In genomic region chr9:128257907-128258306, GRCh38 we compare ENCODE assay signal across 25 cellular contexts.
"Had no signal": no experiment of that assay in that cellular context is flagged by ENCODE, and none has a peak within 500 bp of the region (broad histone marks: within the 10 kb centered on the region; RNA-seq: fewer than 3 reads in every experiment).

No MANE protein-coding gene starts in this region.

- H3K27me3 Mint-ChIP-seq: activated CD4-positive, alpha-beta T cell treated with anti-CD3 and anti-CD28 coated beads for 36 hours; activated naive CD8-positive, alpha-beta T cell treated with anti-CD3 and anti-CD28 coated beads, Interleukin-2, amount 10 ng/mL, durations not matched to agents 7 days and 5 days; effector memory CD8-positive, alpha-beta T cell; stimulated activated naive CD8-positive, alpha-beta T cell treated with anti-CD3 and anti-CD28 coated beads, Interleukin-15, amount 100 ng/mL, for 72 hours had no signal

- H3K9me3 ChIP-seq: breast epithelium, psoas muscle, sigmoid colon, tibial artery had no signal

- H3K4me3 Mint-ChIP-seq: activated B cell treated with CpG ODN at 0.5 μM for 24 hours; activated CD4-positive, alpha-beta T cell treated with anti-CD3 and anti-CD28 coated beads for 36 hours; activated naive CD4-positive, alpha-beta T cell treated with anti-CD3 and anti-CD28 coated beads, Interleukin-2, amount 10 ng/mL, durations not matched to agents 7 days and 5 days; activated naive CD8-positive, alpha-beta T cell treated with anti-CD3 and anti-CD28 coated beads, Interleukin-2, amount 10 ng/mL, durations not matched to agents 7 days and 5 days; activated T-helper 1 cell treated with anti-CD3 and anti-CD28 coated beads, Interleukin-12 subunit alpha, Interleukin-12 subunit beta, Interleukin-2, Interleukin-4 antibody, amounts not matched to agents 30 ng/mL and 10 ng/mL and 1 ng/mL, durations not matched to agents 14 hours and 24 hours and 36 hours; effector memory CD8-positive, alpha-beta T cell; stimulated activated memory B cell treated with anti-CD40 and anti-IgM and Interleukin-4, amounts not matched to agents 10 μg/mL and 1 μg/mL and 100 μg/mL, for 72 hours; stimulated activated naive CD8-positive, alpha-beta T cell treated with anti-CD3 and anti-CD28 coated beads, Interleukin-15, amount 100 ng/mL, for 72 hours had no signal

- H3K4me1 Mint-ChIP-seq: activated CD4-positive, alpha-beta T cell treated with anti-CD3 and anti-CD28 coated beads for 36 hours; activated naive CD4-positive, alpha-beta T cell treated with anti-CD3 and anti-CD28 coated beads, Interleukin-2, amount 10 ng/mL, durations not matched to agents 7 days and 5 days; activated naive CD8-positive, alpha-beta T cell treated with anti-CD3 and anti-CD28 coated beads, Interleukin-2, amount 10 ng/mL, durations not matched to agents 7 days and 5 days; stimulated activated naive CD8-positive, alpha-beta T cell treated with anti-CD3 and anti-CD28 coated beads, Interleukin-15, amount 100 ng/mL, for 72 hours had no signal

- ATAC-seq: activated CD4-positive, alpha-beta T cell treated with anti-CD3 and anti-CD28 coated beads for 36 hours; effector memory CD8-positive, alpha-beta T cell; left colon; psoas muscle; stimulated activated memory B cell treated with anti-CD40 and anti-IgM and Interleukin-4, amounts not matched to agents 10 μg/mL and 1 μg/mL and 100 μg/mL, for 72 hours; stimulated activated naive CD8-positive, alpha-beta T cell treated with anti-CD3 and anti-CD28 coated beads, Interleukin-15, amount 100 ng/mL, for 72 hours had no signal

- H3K27ac Mint-ChIP-seq: activated B cell treated with CpG ODN at 0.5 μM for 24 hours; activated CD4-positive, alpha-beta T cell treated with anti-CD3 and anti-CD28 coated beads for 36 hours; activated naive CD4-positive, alpha-beta T cell treated with anti-CD3 and anti-CD28 coated beads, Interleukin-2, amount 10 ng/mL, durations not matched to agents 7 days and 5 days; activated naive CD8-positive, alpha-beta T cell treated with anti-CD3 and anti-CD28 coated beads, Interleukin-2, amount 10 ng/mL, durations not matched to agents 7 days and 5 days; activated T-helper 1 cell treated with anti-CD3 and anti-CD28 coated beads, Interleukin-12 subunit alpha, Interleukin-12 subunit beta, Interleukin-2, Interleukin-4 antibody, amounts not matched to agents 30 ng/mL and 10 ng/mL and 1 ng/mL, durations not matched to agents 14 hours and 24 hours and 36 hours; stimulated activated memory B cell treated with anti-CD40 and anti-IgM and Interleukin-4, amounts not matched to agents 10 μg/mL and 1 μg/mL and 100 μg/mL, for 72 hours; stimulated activated naive CD8-positive, alpha-beta T cell treated with anti-CD3 and anti-CD28 coated beads, Interleukin-15, amount 100 ng/mL, for 72 hours had no signal

- H3K4me1 ChIP-seq: breast epithelium, parathyroid adenoma, psoas muscle, tibial artery had no signal

- H3K4me3 ChIP-seq: breast epithelium, coronary artery, psoas muscle, sigmoid colon, tibial artery had no signal

- H3K27me3 ChIP-seq: breast epithelium had no signal

- H3K27ac ChIP-seq: breast epithelium, coronary artery, parathyroid adenoma, psoas muscle, sigmoid colon, tibial artery had no signal

- DNase-seq: activated B cell treated with CpG ODN at 0.5 μM for 24 hours; activated CD4-positive, alpha-beta T cell treated with anti-CD3 and anti-CD28 coated beads for 36 hours; activated CD4-positive, alpha-beta T cell treated with anti-CD3 and anti-CD28 coated beads, Interleukin-2, amount 50 U/mL, for 4 hours; activated CD8-positive, alpha-beta memory T cell treated with anti-CD3 and anti-CD28 coated beads for 24 hours; activated effector memory CD4-positive, alpha-beta T cell treated with anti-CD3 and anti-CD28 coated beads, Interleukin-2, amount 50 U/mL, for 16 hours; activated naive CD4-positive, alpha-beta T cell treated with anti-CD3 and anti-CD28 coated beads, Interleukin-2, amount 10 ng/mL, durations not matched to agents 7 days and 5 days; activated naive CD8-positive, alpha-beta T cell treated with anti-CD3 and anti-CD28 coated beads, Interleukin-2, amount 10 ng/mL, durations not matched to agents 7 days and 5 days; activated T-cell treated with anti-CD3 and anti-CD28 coated beads, Interleukin-2, amount 50 U/mL, for 1 hour; central memory CD4-positive, alpha-beta T cell; effector memory CD8-positive, alpha-beta T cell; hippocampal formation; left colon; mammary epithelial cell; occipital lobe; psoas muscle; sigmoid colon; small intestine; stimulated activated CD4-positive, alpha-beta T cell treated with anti-CD3 and anti-CD28 coated beads, Interleukin-4, amount 100 ng/mL, for 24 hours; stimulated activated naive CD8-positive, alpha-beta T cell treated with anti-CD3 and anti-CD28 coated beads, Interleukin-15, amount 100 ng/mL, for 72 hours; tibial artery had no signal

- H3K9me3 Mint-ChIP-seq: activated B cell treated with CpG ODN at 0.5 μM for 24 hours; activated naive CD4-positive, alpha-beta T cell treated with anti-CD3 and anti-CD28 coated beads, Interleukin-2, amount 10 ng/mL, durations not matched to agents 7 days and 5 days; activated naive CD8-positive, alpha-beta T cell treated with anti-CD3 and anti-CD28 coated beads, Interleukin-2, amount 10 ng/mL, durations not matched to agents 7 days and 5 days; activated T-helper 1 cell treated with anti-CD3 and anti-CD28 coated beads, Interleukin-12 subunit alpha, Interleukin-12 subunit beta, Interleukin-2, Interleukin-4 antibody, amounts not matched to agents 30 ng/mL and 10 ng/mL and 1 ng/mL, durations not matched to agents 14 hours and 24 hours and 36 hours; effector memory CD8-positive, alpha-beta T cell; stimulated activated memory B cell treated with anti-CD40 and anti-IgM and Interleukin-4, amounts not matched to agents 10 μg/mL and 1 μg/mL and 100 μg/mL, for 72 hours; stimulated activated naive CD8-positive, alpha-beta T cell treated with anti-CD3 and anti-CD28 coated beads, Interleukin-15, amount 100 ng/mL, for 72 hours had no signal
